Comparison of ENCODE assay signal across 1 cellular context in genomic region chr2:231387904-231388724, GRCh38.
TF ChIP-seq lines count a peak whose summit lies in the region.

No MANE protein-coding gene starts in this region.

TF ChIP-seq in HepG2, 621 proteins besides CTCF, POLR2A, EP300 and RAD21 (continued from another document and continues in another):
- TF ChIP-seq ZNF576 (CRISPR knock-in tag; IDR thresholded peaks at IDR 0.05), result no peak
- no peak for TF ChIP-seq CERS6 (CRISPR knock-in tag; IDR thresholded peaks at IDR 0.05)
- no peak for TF ChIP-seq SMC3 (IDR thresholded peaks at IDR 0.05; ENCODE audit: low read length)
- TF ChIP-seq SAP130 (CRISPR knock-in tag; IDR thresholded peaks at IDR 0.05; ENCODE audit: low read depth), result peak; percentile 43
- no peak; the same call in 1 of the 2 replicates for TF ChIP-seq ZNF580 (CRISPR knock-in tag; IDR thresholded peaks at IDR 0.05; ENCODE audit: borderline replicate concordance, low read depth)
- TF ChIP-seq ZNF713 (CRISPR knock-in tag; IDR thresholded peaks at IDR 0.05), result no peak
- no peak for TF ChIP-seq ZNF33A (CRISPR knock-in tag; IDR thresholded peaks at IDR 0.05; ENCODE audit: borderline replicate concordance)
- no peak for TF ChIP-seq ZNF577 (CRISPR knock-in tag; IDR thresholded peaks at IDR 0.05; ENCODE audit: borderline replicate concordance, low read depth)
- TF ChIP-seq ZNF724P (CRISPR knock-in tag; IDR thresholded peaks at IDR 0.05; ENCODE audit: borderline replicate concordance), result no peak
- TF ChIP-seq ZBTB7B (CRISPR knock-in tag; IDR thresholded peaks at IDR 0.05), result peak; percentile 52; the same call in 1 of the 2 replicates
- no peak for TF ChIP-seq ZNF639 (CRISPR knock-in tag; conservative IDR thresholded peaks at IDR 0.05)
- TF ChIP-seq ZNF513 (CRISPR knock-in tag; conservative IDR thresholded peaks at IDR 0.05), result no peak
- no peak for TF ChIP-seq TBL1XR1 (IDR thresholded peaks at IDR 0.05; ENCODE audit: borderline replicate concordance, low read length, partially characterized antibody)
- TF ChIP-seq ZNF788 (CRISPR knock-in tag; IDR thresholded peaks at IDR 0.05; ENCODE audit: borderline replicate concordance), result no peak
- TF ChIP-seq SCMH1 (CRISPR knock-in tag; IDR thresholded peaks at IDR 0.05; ENCODE audit: borderline replicate concordance), result no peak
- no peak for TF ChIP-seq ATF4 (CRISPR knock-in tag; IDR thresholded peaks at IDR 0.05)
- peak; percentile 64; the same call in 1 of the 2 replicates for TF ChIP-seq GLI4 (CRISPR knock-in tag; IDR thresholded peaks at IDR 0.05; ENCODE audit: borderline replicate concordance)
- TF ChIP-seq REST (IDR thresholded peaks at IDR 0.05; ENCODE audit: borderline replicate concordance in 1 of 2, low read depth in 1 of 2, low read length in 2 of 2), result no peak
- TF ChIP-seq FOSL2 (CRISPR knock-in tag; IDR thresholded peaks at IDR 0.05), result peak; percentile 84
- TF ChIP-seq MAZ (IDR thresholded peaks at IDR 0.05; ENCODE audit: borderline replicate concordance, low read depth, low read length), result no peak
- no peak for TF ChIP-seq MAZ (CRISPR knock-in tag; IDR thresholded peaks at IDR 0.05; ENCODE audit: low read depth)
- no peak for TF ChIP-seq HNRNPUL1 (IDR thresholded peaks at IDR 0.05; ENCODE audit: low read depth, low read length)
- TF ChIP-seq STAT6 (CRISPR knock-in tag; IDR thresholded peaks at IDR 0.05; ENCODE audit: borderline replicate concordance), result no peak
- 0 out of 2 replicates have a peak, but pooled peaks have one; percentile 50 for TF ChIP-seq ZNF609 (CRISPR knock-in tag; IDR thresholded peaks at IDR 0.05; ENCODE audit: borderline replicate concordance)
- TF ChIP-seq NCOA5 (CRISPR knock-in tag; IDR thresholded peaks at IDR 0.05), result no peak
- TF ChIP-seq DDIT3 (CRISPR knock-in tag; IDR thresholded peaks at IDR 0.05), result no peak
- TF ChIP-seq MLXIP (CRISPR knock-in tag; IDR thresholded peaks at IDR 0.05; ENCODE audit: borderline replicate concordance), result no peak
- TF ChIP-seq NFKBIZ (CRISPR knock-in tag; IDR thresholded peaks at IDR 0.05), result peak; percentile 42; the same call in 1 of the 2 replicates
- no peak for TF ChIP-seq THAP8 (CRISPR knock-in tag; IDR thresholded peaks at IDR 0.05; ENCODE audit: borderline replicate concordance)
- no peak for TF ChIP-seq ZNF441 (CRISPR knock-in tag; IDR thresholded peaks at IDR 0.05; ENCODE audit: borderline replicate concordance)
- TF ChIP-seq MZF1 (CRISPR knock-in tag; IDR thresholded peaks at IDR 0.05; ENCODE audit: borderline replicate concordance), result no peak
- no peak for TF ChIP-seq TRIM22 (IDR thresholded peaks at IDR 0.05)
- no peak for TF ChIP-seq TARDBP (CRISPR knock-in tag; IDR thresholded peaks at IDR 0.05)
